ENCODE assay signal across 8 cellular contexts in genomic region chr15:60478633-60479360, GRCh38. TPM values are rescaled to one million over a fixed set of nuclear protein-coding genes. Genes with fewer than 3 reads are reported as not detected.
DNase-seq lines count a peak whose midpoint lies in the region; ATAC-seq, FAIRE-seq and TF ChIP-seq lines count a peak whose summit lies in the region.

ICE2 (minus strand) TSS chr15:60479142; CDS start chr15:60477977, 1,165 bp downstream.

- H3K9me1 ChIP-seq in endothelial cell of umbilical vein (replicated peaks; ENCODE audit: control insufficient read depth, extremely low read depth, insufficient read depth, low read length): no peaks in the 10 kb centered on the region

- H3K27me3 ChIP-seq in OCI-LY3 (ENCODE audit: low read depth, low read length) (no peaks in the 10 kb centered on the region), endothelial cell of umbilical vein (ENCODE audit: control insufficient read depth in 2 of 2, insufficient read depth in 2 of 2, low read length in 2 of 2) (no peaks in the 10 kb centered on the region)

- TF ChIP-seq POLR2A in endothelial cell of umbilical vein (IDR thresholded peaks at IDR 0.05; ENCODE audit: low read depth, low read length): peak; percentile 98

- POLR2A ChIA-PET in endothelial cell of umbilical vein (lab: Charles Lee): interaction anchor here (0.6 to 1.3 kb wide), 3 partner anchors 13 to 556 kb away, joined by 3 to 8 read pairs (median 5); no protein-coding TSS in a partner anchor

- no peak for FAIRE-seq in D721Med (lab: Jason Lieb, UNC)
- FAIRE-seq in endothelial cell of umbilical vein (lab: Jason Lieb, UNC): peak; percentile 84

- H3K9ac ChIP-seq in OCI-LY3 (ENCODE audit: low read length) (peak within 1 kb of the TSS; percentile 99), endothelial cell of umbilical vein (replicated peaks; ENCODE audit: extremely low read depth, insufficient read depth, low read length) (peak within 1 kb of the TSS; percentile 94)

- peak within 1 kb of the TSS; percentile 70 for H3K27ac ChIP-seq in OCI-LY3 (ENCODE audit: low read length)
- H3K27ac ChIP-seq in endothelial cell of umbilical vein (ENCODE audit: insufficient read depth, low read depth, low read length): peak within 1 kb of the TSS; percentile 89

- H3K4me1 ChIP-seq in OCI-LY3 (ENCODE audit: low read length) (peaks cover 24% of the 10 kb centered on the region), endothelial cell of umbilical vein (ENCODE audit: control insufficient read depth, extremely low read depth, insufficient read depth, low read length) (peaks cover 26% of the 10 kb centered on the region)

- H2AFZ ChIP-seq in OCI-LY3 (ENCODE audit: low read depth, low read length): peak within 1 kb of the TSS; percentile 97
- peak within 1 kb of the TSS; percentile 71 for H2AFZ ChIP-seq in endothelial cell of umbilical vein (ENCODE audit: low read depth, low read length)

- CTCF ChIA-PET in endothelial cell of umbilical vein (lab: Charles Lee): interaction anchor here (0.6 to 2.0 kb wide), 4 partner anchors 13 to 153 kb away, joined by 3 to 5 read pairs (median 4); no protein-coding TSS in a partner anchor

- peak; percentile 43 for DNase-seq in D721Med (ENCODE audit: insufficient read length, low spot score)
- DNase-seq in HuH-7 (ENCODE audit: low spot score): peak; percentile 70
- DNase-seq in activated T-cell treated with anti-CD3 and anti-CD28 coated beads for 1 hour (ENCODE audit: low read depth): peak; percentile 89
- peak; percentile 97 for DNase-seq in endothelial cell of umbilical vein (ENCODE audit: low read depth, low spot score)
- DNase-seq in midbrain (lab: John Stamatoyannopoulos, UW): peak; percentile 92
- peak; percentile 91 to 95 for DNase-seq in stimulated activated CD8-positive, alpha-beta memory T cell treated with anti-CD3 and anti-CD28 coated beads, Interleukin-2, amount 100 ng/mL, for 1 hour (ENCODE audit: low read depth in 2 of 2)

- peaks cover 13% of the 10 kb centered on the region for H3K36me3 ChIP-seq in OCI-LY3 (replicated peaks; ENCODE audit: low read depth, low read length)
- peaks cover 0 to 3% of the 10 kb centered on the region in 2 experiments for H3K36me3 ChIP-seq in endothelial cell of umbilical vein (ENCODE audit: control insufficient read depth in 2 of 2, extremely low read depth in 1 of 2, insufficient read depth in 2 of 2, low read length in 2 of 2)

- TF ChIP-seq CTCF in D721Med (IDR thresholded peaks at IDR 0.05; ENCODE audit: insufficient read depth, missing control alignments) (no peak), OCI-LY3 (IDR thresholded peaks at IDR 0.05; ENCODE audit: low read depth, low read length) (no peak), endothelial cell of umbilical vein (IDR thresholded peaks at IDR 0.05; ENCODE audit: extremely low read depth in 1 of 2, insufficient read depth in 1 of 2, low read depth in 1 of 2, low read length in 2 of 2) (no peak)

- H3K4me2 ChIP-seq in OCI-LY3 (ENCODE audit: low read length): peak within 1 kb of the TSS; percentile 99
- H3K4me2 ChIP-seq in endothelial cell of umbilical vein (ENCODE audit: insufficient read depth, low read length): peak within 1 kb of the TSS; percentile 97

- H3K79me2 ChIP-seq in OCI-LY3 (ENCODE audit: low read length) (peaks cover 33% of the 10 kb centered on the region), endothelial cell of umbilical vein (ENCODE audit: control insufficient read depth, insufficient read depth, low read length) (peaks cover 33% of the 10 kb centered on the region)

- no peaks in the 10 kb centered on the region for H4K20me1 ChIP-seq in OCI-LY3 (ENCODE audit: insufficient read depth, low read length)
- H4K20me1 ChIP-seq in endothelial cell of umbilical vein (replicated peaks; ENCODE audit: control insufficient read depth, extremely low read depth, insufficient read depth, low read length): no peaks in the 10 kb centered on the region

- H3K9me3 ChIP-seq in OCI-LY3 (ENCODE audit: insufficient read depth, low read length) (no peaks in the 10 kb centered on the region), endothelial cell of umbilical vein (replicated peaks; ENCODE audit: control insufficient read depth, insufficient read depth, low read length) (no peaks in the 10 kb centered on the region)

- BruUV-seq in endothelial cell of umbilical vein (replicated peaks; lab: Mats Ljungman, UMichigan): TSS peak; percentile 53

- dilution Hi-C loops in endothelial cell of umbilical vein (cut with MboI; ENCODE audit: extremely low pct_ligation_motif_present, low sequenced_read_pairs): no loop called here

- peak; percentile 86 for ATAC-seq in GM21515 (IDR thresholded peaks at IDR 0.05; ENCODE audit: unreplicated experiment)

- intact Hi-C loops in endothelial cell of umbilical vein (cut with micrococcal nuclease): loop anchor here (1.0 to 5.0 kb wide), 6 partner anchors 7 to 791 kb away; partner anchors contain the start of gene BNIP2

- H3K4me3 ChIP-seq in OCI-LY3 (ENCODE audit: low read length) (peak within 1 kb of the TSS; percentile 97), endothelial cell of umbilical vein (replicated peaks in 1 of 3; ENCODE audit: insufficient read depth in 1 of 3, low read depth in 1 of 3, low read length in 3 of 3) (peak within 1 kb of the TSS; percentile 69 to 94 (median 77))

TF ChIP-seq in endothelial cell of umbilical vein, 7 proteins besides CTCF, POLR2A, EP300 and RAD21:
- no peak for TF ChIP-seq MAX (IDR thresholded peaks at IDR 0.05; ENCODE audit: insufficient read depth, insufficient read length)
- TF ChIP-seq GATA2 (IDR thresholded peaks at IDR 0.05; ENCODE audit: insufficient read depth, insufficient read length, low read depth, low read length): no peak
- TF ChIP-seq FOS (IDR thresholded peaks at IDR 0.05; ENCODE audit: borderline replicate concordance, insufficient read depth, low read length): no peak
- peak; percentile 71 for TF ChIP-seq MYC (IDR thresholded peaks at IDR 0.05; ENCODE audit: low read depth, low read length)
- TF ChIP-seq POLR2AphosphoS5 (IDR thresholded peaks at IDR 0.05; ENCODE audit: insufficient read depth, low read depth, low read length): peak; percentile 99
- TF ChIP-seq EZH2 (IDR thresholded peaks at IDR 0.05; ENCODE audit: borderline replicate concordance, low read depth, low read length, severe bottlenecking): no peak
- no peak for TF ChIP-seq JUN (IDR thresholded peaks at IDR 0.05; ENCODE audit: borderline replicate concordance, insufficient read depth, insufficient read length, low read depth)

RNA-seq across cellular contexts. Expression of gene ICE2, which starts in this region (rescaled TPM):
- 50.9 and 57.0 TPM in 2 replicates for total RNA-seq in endothelial cell of umbilical vein
- polyA plus RNA-seq in endothelial cell of umbilical vein: 21.8 and 22.1 TPM in 2 replicates
- 20.2 and 21.9 TPM in 2 replicates for polyA plus RNA-seq in endothelial cell of umbilical vein (2011; cell fraction: cytosol; rRNA removed)
- 43.4 and 43.7 TPM in 2 replicates for polyA plus RNA-seq in endothelial cell of umbilical vein (2011; cell fraction: nucleus; rRNA removed)
- 24.5 and 43.3 TPM in 2 replicates for polyA plus RNA-seq in endothelial cell of umbilical vein (2012)
- polyA minus RNA-seq in endothelial cell of umbilical vein: 36.5 and 40.6 TPM in 2 replicates
- 32.6 TPM for polyA minus RNA-seq in endothelial cell of umbilical vein (2011; cell fraction: cytosol; rRNA and poly(A)+ RNA removed)
- polyA minus RNA-seq in endothelial cell of umbilical vein (2011; cell fraction: nucleus; rRNA and poly(A)+ RNA removed): 58.6 and 71.2 TPM in 2 replicates

Comparison
In these comparisons a context has a peak if more than half of its experiments do, and no peak if none do; other contexts are left out.
1. Peak in every context shown above with its lines: DNase-seq, ATAC-seq, H3K4me3 ChIP-seq and H3K27ac ChIP-seq.
2. DNase-seq: peak in every context shown above with its lines; median percentile 97 in endothelial cell of umbilical vein; 93 in stimulated activated CD8-positive, alpha-beta memory T cell treated with anti-CD3 and anti-CD28 coated beads, Interleukin-2, amount 100 ng/mL, for 1 hour; 92 in midbrain; 89 in activated T-cell treated with anti-CD3 and anti-CD28 coated beads for 1 hour; 70 in HuH-7; 43 in D721Med.